In the genomic region with DNA sequence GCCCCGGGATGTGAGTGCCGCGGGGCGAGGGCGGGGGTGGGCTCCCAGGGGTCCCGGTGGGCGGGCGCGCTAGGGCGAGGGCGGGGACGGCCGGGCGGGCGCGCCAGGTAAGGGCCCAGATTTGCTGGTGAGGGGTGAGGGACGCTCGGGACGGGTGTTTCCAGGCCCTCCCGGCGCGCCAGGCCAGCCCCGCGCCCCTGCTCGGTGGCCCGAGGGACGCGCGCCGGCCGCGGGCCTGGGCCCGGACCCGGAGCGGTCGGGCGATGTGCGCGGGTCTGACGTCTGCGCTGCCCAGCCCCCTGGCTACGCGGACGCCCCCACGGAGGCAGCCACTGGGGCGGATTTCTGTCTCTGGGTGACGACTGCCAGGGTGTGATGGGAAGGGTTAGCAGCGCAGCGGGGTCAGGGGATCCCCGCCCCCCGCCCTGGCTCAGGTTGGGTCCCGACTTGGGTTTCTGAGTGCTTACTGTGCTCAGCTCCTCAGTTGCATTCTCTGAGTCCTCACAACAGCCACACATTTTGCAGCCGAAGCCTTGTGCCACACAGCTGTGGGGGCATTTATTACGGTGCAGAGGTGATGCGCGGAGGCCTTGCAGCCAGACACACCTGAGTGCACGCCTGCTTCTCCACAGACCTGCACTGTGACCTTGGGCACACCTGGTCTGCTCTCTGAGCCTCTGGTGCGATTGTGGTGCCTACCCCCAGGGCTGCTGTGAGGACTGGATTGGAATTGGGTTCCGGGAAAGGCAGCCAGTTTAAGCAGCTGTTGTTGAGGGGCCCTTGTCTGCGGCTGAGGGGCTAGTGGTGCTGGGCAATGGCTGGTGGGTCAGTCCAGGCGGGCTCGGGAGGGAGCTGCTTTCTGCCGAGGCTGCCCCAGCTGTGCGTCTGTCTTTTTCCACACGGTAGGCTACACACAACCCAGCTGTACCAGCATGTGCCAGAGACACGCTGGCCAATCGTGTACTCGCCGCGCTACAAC, we compare ENCODE assay signal across 1 cellular context.
TF ChIP-seq lines count a peak whose summit lies in the region.

No MANE protein-coding gene starts in this region.

TF ChIP-seq in SK-N-SH, 30 proteins besides CTCF, POLR2A, EP300 and RAD21 (continued from another document):
- TF ChIP-seq IRF3 (IDR thresholded peaks at IDR 0.05; ENCODE audit: low read depth, low read length) (no peak), YY1 (IDR thresholded peaks at IDR 0.05; ENCODE audit: low read depth) (no peak), RFX5 (IDR thresholded peaks at IDR 0.05; ENCODE audit: low read length) (no peak)
TF ChIP-seq in SK-N-SH: peak in this region for 0.
